In the genomic region with DNA sequence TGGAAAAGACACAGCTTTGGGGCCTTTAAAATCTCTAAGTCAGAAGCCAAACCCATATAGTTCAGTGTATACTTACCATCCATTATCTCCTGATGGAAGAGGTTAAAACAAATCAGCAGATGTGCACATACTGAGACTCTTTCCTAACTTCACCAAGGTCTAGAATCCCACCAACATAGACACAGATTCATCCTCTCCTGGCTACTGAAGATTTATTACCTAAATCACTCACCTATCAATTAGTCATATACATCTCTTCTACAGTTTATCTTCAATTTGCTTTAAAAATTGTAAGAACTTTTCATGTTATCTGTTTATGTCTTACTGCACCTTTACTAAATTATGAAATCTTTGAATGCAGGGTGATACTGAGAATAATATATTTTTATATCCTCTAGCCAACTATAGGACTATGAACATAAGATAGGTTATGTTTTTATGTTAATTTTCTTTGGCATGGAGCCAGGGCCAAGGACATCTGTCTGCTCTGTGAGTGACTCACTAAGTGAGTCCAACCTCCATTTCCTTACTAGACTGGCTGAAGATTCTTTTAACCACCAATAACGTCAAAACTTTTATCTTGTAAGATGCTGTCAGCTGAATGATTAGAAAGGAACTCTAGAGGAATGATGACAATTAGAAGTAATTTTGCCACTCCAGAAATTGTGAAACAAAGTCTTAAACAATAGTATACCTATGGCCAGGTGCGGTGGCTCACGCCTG, we compare ENCODE assay signal across 1 cellular context.
TF ChIP-seq lines count a peak whose summit lies in the region.

No MANE protein-coding gene starts in this region.

TF ChIP-seq in HepG2, 621 proteins besides CTCF, POLR2A, EP300 and RAD21 (continued from another document):
- no peak for TF ChIP-seq FUBP1 (CRISPR knock-in tag; IDR thresholded peaks at IDR 0.05; ENCODE audit: borderline replicate concordance)
- no peak for TF ChIP-seq ZNF205 (CRISPR knock-in tag; IDR thresholded peaks at IDR 0.05)
- TF ChIP-seq KLF16 (CRISPR knock-in tag; IDR thresholded peaks at IDR 0.05) = no peak
- no peak for TF ChIP-seq ZNF562 (CRISPR knock-in tag; IDR thresholded peaks at IDR 0.05; ENCODE audit: borderline replicate concordance)
- TF ChIP-seq PHF21A (CRISPR knock-in tag; IDR thresholded peaks at IDR 0.05) = no peak
- no peak for TF ChIP-seq ZNF567 (CRISPR knock-in tag; IDR thresholded peaks at IDR 0.05; ENCODE audit: borderline replicate concordance)
- TF ChIP-seq ZFP62 (CRISPR knock-in tag; IDR thresholded peaks at IDR 0.05) = no peak
- TF ChIP-seq POLR2G (IDR thresholded peaks at IDR 0.05; ENCODE audit: low read depth, low read length) = no peak
